ENCODE assay signal across 1 cellular context in genomic region chr4:174474457-174475075, GRCh38.
A peak's percentile ranks its signal among the peaks of the same experiment; 100 is the strongest.
TF ChIP-seq lines count a peak whose summit lies in the region.

No MANE protein-coding gene starts in this region.

TF ChIP-seq in GM12878, 131 proteins besides CTCF, POLR2A, EP300 and RAD21:
- TF ChIP-seq, protein P1, sequence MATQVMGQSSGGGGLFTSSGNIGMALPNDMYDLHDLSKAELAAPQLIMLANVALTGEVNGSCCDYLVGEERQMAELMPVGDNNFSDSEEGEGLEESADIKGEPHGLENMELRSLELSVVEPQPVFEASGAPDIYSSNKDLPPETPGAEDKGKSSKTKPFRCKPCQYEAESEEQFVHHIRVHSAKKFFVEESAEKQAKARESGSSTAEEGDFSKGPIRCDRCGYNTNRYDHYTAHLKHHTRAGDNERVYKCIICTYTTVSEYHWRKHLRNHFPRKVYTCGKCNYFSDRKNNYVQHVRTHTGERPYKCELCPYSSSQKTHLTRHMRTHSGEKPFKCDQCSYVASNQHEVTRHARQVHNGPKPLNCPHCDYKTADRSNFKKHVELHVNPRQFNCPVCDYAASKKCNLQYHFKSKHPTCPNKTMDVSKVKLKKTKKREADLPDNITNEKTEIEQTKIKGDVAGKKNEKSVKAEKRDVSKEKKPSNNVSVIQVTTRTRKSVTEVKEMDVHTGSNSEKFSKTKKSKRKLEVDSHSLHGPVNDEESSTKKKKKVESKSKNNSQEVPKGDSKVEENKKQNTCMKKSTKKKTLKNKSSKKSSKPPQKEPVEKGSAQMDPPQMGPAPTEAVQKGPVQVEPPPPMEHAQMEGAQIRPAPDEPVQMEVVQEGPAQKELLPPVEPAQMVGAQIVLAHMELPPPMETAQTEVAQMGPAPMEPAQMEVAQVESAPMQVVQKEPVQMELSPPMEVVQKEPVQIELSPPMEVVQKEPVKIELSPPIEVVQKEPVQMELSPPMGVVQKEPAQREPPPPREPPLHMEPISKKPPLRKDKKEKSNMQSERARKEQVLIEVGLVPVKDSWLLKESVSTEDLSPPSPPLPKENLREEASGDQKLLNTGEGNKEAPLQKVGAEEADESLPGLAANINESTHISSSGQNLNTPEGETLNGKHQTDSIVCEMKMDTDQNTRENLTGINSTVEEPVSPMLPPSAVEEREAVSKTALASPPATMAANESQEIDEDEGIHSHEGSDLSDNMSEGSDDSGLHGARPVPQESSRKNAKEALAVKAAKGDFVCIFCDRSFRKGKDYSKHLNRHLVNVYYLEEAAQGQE (IDR thresholded peaks at IDR 0.05; ENCODE audit: low read depth, low read length) = peak; percentile 61; the same call in 1 of the 2 replicates
- no peak for TF ChIP-seq ASH2L (IDR thresholded peaks at IDR 0.05; ENCODE audit: borderline replicate concordance, low read depth)
